Comparison of ENCODE assay signal across 18 cellular contexts in the genomic region with DNA sequence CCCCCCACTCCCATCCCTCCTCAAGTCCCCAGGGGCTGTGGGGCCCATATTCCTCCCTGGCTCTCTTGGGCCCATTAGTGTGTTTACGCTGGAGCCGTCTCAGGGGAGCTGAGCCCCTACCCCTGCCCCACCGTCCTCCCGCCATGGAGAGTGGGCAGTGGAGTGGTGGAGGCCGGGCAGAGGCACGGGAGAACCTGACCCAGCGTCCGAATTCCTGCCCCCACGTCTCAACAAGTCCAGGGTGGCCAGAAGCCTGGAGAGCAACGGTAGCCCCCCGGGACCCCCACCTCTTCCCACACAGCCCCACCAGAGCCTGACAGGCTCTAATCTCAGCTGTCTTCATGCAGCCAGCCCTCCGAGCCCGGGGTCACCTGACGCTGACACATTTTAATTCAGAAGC. TPM values are rescaled to one million over a fixed set of nuclear protein-coding genes. Genes with fewer than 3 reads are reported as not detected.
A peak's percentile ranks its signal among the peaks of the same experiment; 100 is the strongest.
DNase-seq lines count a peak whose midpoint lies in the region; ATAC-seq and TF ChIP-seq lines count a peak whose summit lies in the region.
"Had no signal": no experiment of that assay in that cellular context is flagged by ENCODE, and none has a peak within 500 bp of the region (broad histone marks: within the 10 kb centered on the region; RNA-seq: fewer than 3 reads in every experiment).

No MANE protein-coding gene starts in this region.

- H3K4me1 Mint-ChIP-seq in WTC11 (0 out of 2 replicates have a peak, but pooled peaks cover 2% of the 10 kb centered on the region), neural progenitor cell (peaks cover 6% of the 10 kb centered on the region)
- H3K4me1 Mint-ChIP-seq: CD8-positive, alpha-beta memory T cell; GM23338 had no signal

- H3K9me3 Mint-ChIP-seq in WTC11: no peaks in the 10 kb centered on the region
- no peaks in the 10 kb centered on the region for H3K9me3 Mint-ChIP-seq in neural progenitor cell
- H3K9me3 Mint-ChIP-seq: CD8-positive, alpha-beta memory T cell; GM23338; H9 had no signal

- H3K27ac Mint-ChIP-seq in WTC11 (peak overlapping the region; percentile 45; the same call in 1 of the 2 replicates), neural progenitor cell (peak overlapping the region; percentile 53)
- H3K27ac Mint-ChIP-seq: CD8-positive, alpha-beta memory T cell; GM23338 had no signal

- H3K4me2 ChIP-seq in hepatocyte (peak overlapping the region; percentile 8), neural progenitor cell (no peak overlapping the region)
- H3K4me2 ChIP-seq: A549, BLaER1, GM23338 had no signal

- no peak overlapping the region for H3K4me3 Mint-ChIP-seq in WTC11
- H3K4me3 Mint-ChIP-seq in neural progenitor cell: no peak overlapping the region
- H3K4me3 Mint-ChIP-seq: CD8-positive, alpha-beta memory T cell; GM23338; H9 had no signal

- CTCF ChIA-PET in WTC11 (lab: Charles Lee): interaction anchor here (0.6 to 1.3 kb wide), 2 partner anchors 30 to 58 kb away, joined by 3 to 4 read pairs; no protein-coding TSS in a partner anchor

- no peaks in the 10 kb centered on the region for H3K36me3 Mint-ChIP-seq in WTC11
- H3K36me3 Mint-ChIP-seq in neural progenitor cell: no peaks in the 10 kb centered on the region
- H3K36me3 Mint-ChIP-seq: CD8-positive, alpha-beta memory T cell had no signal

- H3K4me3 ChIP-seq in hepatocyte: no peak overlapping the region
- H3K4me3 ChIP-seq in neural progenitor cell: no peak overlapping the region
- H3K4me3 ChIP-seq: A549, BLaER1, GM23338 had no signal

- no peak for ATAC-seq in WTC11
- ATAC-seq: A549, GM23338 had no signal

- H3K36me3 ChIP-seq in hepatocyte (replicated peaks; ENCODE audit: insufficient read depth, low read depth): no peaks in the 10 kb centered on the region
- no peaks in the 10 kb centered on the region for H3K36me3 ChIP-seq in neural progenitor cell
- H3K36me3 ChIP-seq: BLaER1 had no signal

- POLR2A ChIA-PET in WTC11 (lab: Charles Lee): no interaction called here

- H2AFZ ChIP-seq in hepatocyte: no peak overlapping the region
- no peak overlapping the region for H2AFZ ChIP-seq in neural progenitor cell (replicated peaks)
- H2AFZ ChIP-seq: GM23338 had no signal

- H3K79me2 ChIP-seq in hepatocyte (no peaks in the 10 kb centered on the region), neural progenitor cell (ENCODE audit: low read depth) (no peaks in the 10 kb centered on the region)

- H3F3A ChIP-seq in neural progenitor cell (ENCODE audit: low read depth): no peaks in the 10 kb centered on the region

- H3K27me3 ChIP-seq in hepatocyte: no peaks in the 10 kb centered on the region
- no peaks in the 10 kb centered on the region for H3K27me3 ChIP-seq in neural progenitor cell
- H3K27me3 ChIP-seq: BLaER1 had no signal

- H3K27me3 Mint-ChIP-seq in WTC11 (ENCODE audit: low read depth) (peaks cover 4% of the 10 kb centered on the region; the same call in 1 of the 2 replicates), neural progenitor cell (ENCODE audit: insufficient read depth, low read depth) (peaks cover 14% of the 10 kb centered on the region)

- no peaks in the 10 kb centered on the region for H3K9me2 ChIP-seq in hepatocyte (replicated peaks; ENCODE audit: insufficient read depth)

- H3K4me1 ChIP-seq in hepatocyte (ENCODE audit: insufficient read depth) (no peaks in the 10 kb centered on the region), neural progenitor cell (no peaks in the 10 kb centered on the region)
- H3K4me1 ChIP-seq: A549, BLaER1, Caco-2 had no signal

- H3K9me3 ChIP-seq in hepatocyte (ENCODE audit: low read depth) (no peaks in the 10 kb centered on the region), neural progenitor cell (ENCODE audit: low read depth) (no peaks in the 10 kb centered on the region)
- H3K9me3 ChIP-seq: A549, BLaER1, Caco-2 had no signal

- DNase-seq in NCI-H69 (lab: John Stamatoyannopoulos, UW) (peak; percentile 16), WTC11 (ENCODE audit: low spot score) (no peak), hepatocyte (ENCODE audit: low spot score) (no peak), neural progenitor cell (ENCODE audit: low spot score) (no peak), AG08396 (ENCODE audit: low spot score) (no peak), NCI-H2196 (lab: John Stamatoyannopoulos, UW; ENCODE audit: unreplicated experiment) (no peak), NCI-H524 treated with DMSO at 0.1 percent for 48 hours (lab: John Stamatoyannopoulos, UW) (no peak)
- DNase-seq in activated CD4-positive, alpha-beta T cell treated with anti-CD3 and anti-CD28 coated beads, Interleukin-2, amount 50 U/mL, for 4 hours: no peak
- DNase-seq: Caco-2; CD8-positive, alpha-beta memory T cell; DND-41; GDM1; H9 had no signal

- no peaks in the 10 kb centered on the region for H4K20me1 ChIP-seq in hepatocyte (ENCODE audit: insufficient read depth, poor library complexity, severe bottlenecking)
- no peaks in the 10 kb centered on the region for H4K20me1 ChIP-seq in neural progenitor cell (ENCODE audit: low read depth)
- H4K20me1 ChIP-seq: BLaER1 had no signal

- TF ChIP-seq CTCF in WTC11 (IDR thresholded peaks at IDR 0.05) (no peak), hepatocyte (IDR thresholded peaks at IDR 0.05; ENCODE audit: poor library complexity) (no peak), neural progenitor cell (IDR thresholded peaks at IDR 0.05) (no peak)

- no peak overlapping the region for H3K9ac ChIP-seq in neural progenitor cell
- H3K9ac ChIP-seq: BLaER1 had no signal

- WGBS in hepatocyte (ENCODE audit: low lambda C conversion rate, missing lambda C conversion rate): 82% methylated on average over 9 of the region's 14 CpGs

- no peak overlapping the region for H3K27ac ChIP-seq in hepatocyte
- H3K27ac ChIP-seq in neural progenitor cell: no peak overlapping the region
- H3K27ac ChIP-seq: A549, BLaER1 had no signal

TF ChIP-seq in WTC11, 78 proteins besides CTCF, POLR2A, EP300 and RAD21:
- no peak for TF ChIP-seq ZNF671 (CRISPR knock-in tag; IDR thresholded peaks at IDR 0.05)
- TF ChIP-seq, protein P1, sequence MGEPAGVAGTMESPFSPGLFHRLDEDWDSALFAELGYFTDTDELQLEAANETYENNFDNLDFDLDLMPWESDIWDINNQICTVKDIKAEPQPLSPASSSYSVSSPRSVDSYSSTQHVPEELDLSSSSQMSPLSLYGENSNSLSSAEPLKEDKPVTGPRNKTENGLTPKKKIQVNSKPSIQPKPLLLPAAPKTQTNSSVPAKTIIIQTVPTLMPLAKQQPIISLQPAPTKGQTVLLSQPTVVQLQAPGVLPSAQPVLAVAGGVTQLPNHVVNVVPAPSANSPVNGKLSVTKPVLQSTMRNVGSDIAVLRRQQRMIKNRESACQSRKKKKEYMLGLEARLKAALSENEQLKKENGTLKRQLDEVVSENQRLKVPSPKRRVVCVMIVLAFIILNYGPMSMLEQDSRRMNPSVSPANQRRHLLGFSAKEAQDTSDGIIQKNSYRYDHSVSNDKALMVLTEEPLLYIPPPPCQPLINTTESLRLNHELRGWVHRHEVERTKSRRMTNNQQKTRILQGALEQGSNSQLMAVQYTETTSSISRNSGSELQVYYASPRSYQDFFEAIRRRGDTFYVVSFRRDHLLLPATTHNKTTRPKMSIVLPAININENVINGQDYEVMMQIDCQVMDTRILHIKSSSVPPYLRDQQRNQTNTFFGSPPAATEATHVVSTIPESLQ (CRISPR knock-in tag; IDR thresholded peaks at IDR 0.05): no peak
- TF ChIP-seq SMAD3 (CRISPR knock-in tag; IDR thresholded peaks at IDR 0.05; ENCODE audit: borderline replicate concordance): no peak
- TF ChIP-seq ATF1 (CRISPR knock-in tag; IDR thresholded peaks at IDR 0.05): no peak
- no peak for TF ChIP-seq FOXP1 (CRISPR knock-in tag; IDR thresholded peaks at IDR 0.05; ENCODE audit: borderline replicate concordance)
- no peak for TF ChIP-seq ZBTB21 (CRISPR knock-in tag; IDR thresholded peaks at IDR 0.05; ENCODE audit: borderline replicate concordance)
- no peak for TF ChIP-seq MXD4 (CRISPR knock-in tag; IDR thresholded peaks at IDR 0.05; ENCODE audit: borderline replicate concordance)
- no peak for TF ChIP-seq NR2C2 (CRISPR knock-in tag; IDR thresholded peaks at IDR 0.05)
TF ChIP-seq in WTC11: peak in this region for 0.

RNA-seq across cellular contexts. Expression of a gene that starts 32.5 kb away (rescaled TPM):
- 0.41 to 0.87 TPM (median 0.44 TPM) in 3 replicates for total RNA-seq in WTC11 (2021)
- total RNA-seq in hepatocyte: 2.6 and 3.0 TPM in 2 replicates
- polyA plus RNA-seq in hepatocyte: 0.33 and 2.4 TPM in 2 replicates
- total RNA-seq in neural progenitor cell (ENCODE audit: low replicate concordance): 0.12 TPM in 1 of 2 replicates, not detected in the other
- total RNA-seq: Caco-2; CD8-positive, alpha-beta memory T cell; HT1080 had no signal
- polyA plus RNA-seq: AG04450; CD8-positive, alpha-beta memory T cell; GM23338 had no signal

RNA-seq across cellular contexts. Expression of a gene that starts 39.1 kb away (rescaled TPM):
- total RNA-seq in WTC11 (2021) (37.6 to 45.8 TPM (median 40.1 TPM) in 3 replicates), hepatocyte (42.3 and 47.7 TPM in 2 replicates), neural progenitor cell (ENCODE audit: low replicate concordance) (29.2 and 33.6 TPM in 2 replicates)
- 58.0 and 62.8 TPM in 2 replicates for polyA plus RNA-seq in hepatocyte
